Comparison of ENCODE assay signal across 27 cellular contexts in the genomic region with DNA sequence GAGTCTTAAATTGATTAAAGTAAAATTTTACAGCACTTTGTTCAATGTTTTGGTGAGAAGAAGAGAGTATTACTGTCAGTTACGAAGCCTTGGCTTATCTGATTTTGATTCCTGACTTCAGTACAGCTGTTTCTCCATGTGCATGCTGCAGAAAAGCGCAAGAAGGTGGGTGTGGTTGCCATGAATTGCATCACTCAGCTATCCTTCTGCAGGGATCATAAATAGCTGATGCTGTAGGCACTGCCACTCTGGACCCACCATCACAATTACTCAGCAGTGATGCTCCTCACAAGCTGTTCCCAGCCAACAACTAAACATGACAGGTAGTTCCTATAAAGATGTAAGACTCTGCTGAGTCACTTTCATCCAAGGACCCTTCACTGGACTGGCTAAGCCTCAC.
A peak's percentile ranks its signal among the peaks of the same experiment; 100 is the strongest.
DNase-seq lines count a peak whose midpoint lies in the region; ATAC-seq and TF ChIP-seq lines count a peak whose summit lies in the region.
"Had no signal": no experiment of that assay in that cellular context is flagged by ENCODE, and none has a peak within 500 bp of the region (broad histone marks: within the 10 kb centered on the region; RNA-seq: fewer than 3 reads in every experiment).

No MANE protein-coding gene starts in this region.

- CTCF ChIA-PET in A673 (lab: Charles Lee) (no interaction called here), HCT116 (lab: Charles Lee) (no interaction called here)

- H3K27ac ChIP-seq in A673 (ENCODE audit: low read depth, low read length, poor library complexity, severe bottlenecking) (no peak overlapping the region), HCT116 (ENCODE audit: low read depth, low read length) (no peak overlapping the region), upper lobe of left lung (no peak overlapping the region)
- H3K27ac ChIP-seq: BLaER1, heart right ventricle, psoas muscle, stomach, tibial nerve had no signal

- POLR2A ChIA-PET in A673 (lab: Charles Lee; ENCODE audit: low non-redundant PET) = no interaction called here
- POLR2A ChIA-PET in HCT116 (lab: Charles Lee) = no interaction called here

- H4K20me1 ChIP-seq in HCT116 (ENCODE audit: insufficient read depth) = no peaks in the 10 kb centered on the region
- H4K20me1 ChIP-seq: BLaER1 had no signal

- TF ChIP-seq POLR2A in HCT116 (IDR thresholded peaks at IDR 0.05; ENCODE audit: borderline replicate concordance, extremely low read depth, insufficient read depth, insufficient read length) (no peak), upper lobe of left lung (IDR thresholded peaks at IDR 0.05) (no peak)

- H3K9ac ChIP-seq in HCT116 (ENCODE audit: low read length) = no peak overlapping the region
- H3K9ac ChIP-seq: BLaER1 had no signal

- TF ChIP-seq EP300 in upper lobe of left lung (IDR thresholded peaks at IDR 0.05) = no peak

- no peak for TF ChIP-seq RAD21 in HCT116 (IDR thresholded peaks at IDR 0.05; ENCODE audit: low read depth)

- H3K4me1 ChIP-seq in A673 (ENCODE audit: insufficient read depth, low read length, poor library complexity, severe bottlenecking) (peaks cover 4% of the 10 kb centered on the region), HCT116 (ENCODE audit: control insufficient read depth in 1 of 2, insufficient read depth in 2 of 2, low read length in 2 of 2) (no peaks in the 10 kb centered on the region), upper lobe of left lung (no peaks in the 10 kb centered on the region)
- H3K4me1 ChIP-seq: BLaER1, HAP-1, heart right ventricle, psoas muscle, stomach, tibial nerve had no signal

- H3K36me3 ChIP-seq in A673 (ENCODE audit: insufficient read depth, low read length, poor library complexity, severe bottlenecking) = no peaks in the 10 kb centered on the region
- H3K36me3 ChIP-seq in HCT116 (ENCODE audit: control insufficient read depth in 1 of 2, insufficient read depth in 2 of 2, low read length in 2 of 2) = no peaks in the 10 kb centered on the region
- no peaks in the 10 kb centered on the region for H3K36me3 ChIP-seq in upper lobe of left lung
- H3K36me3 ChIP-seq: BLaER1, HAP-1, heart right ventricle, stomach, tibial nerve had no signal

- BruUV-seq in A673 (replicated peaks; lab: Mats Ljungman, UMichigan) (no TSS peak), HCT116 (replicated peaks; lab: Mats Ljungman, UMichigan) (no TSS peak)

- H3K27me3 ChIP-seq in A673 (replicated peaks; ENCODE audit: insufficient read depth, low read depth, low read length, poor library complexity) = no peaks in the 10 kb centered on the region
- no peaks in the 10 kb centered on the region for H3K27me3 ChIP-seq in HCT116 (ENCODE audit: insufficient read depth, low read length)
- H3K27me3 ChIP-seq in upper lobe of left lung = no peaks in the 10 kb centered on the region
- H3K27me3 ChIP-seq: BLaER1, heart right ventricle, stomach, tibial nerve had no signal

- H3K4me3 ChIP-seq in A673 (ENCODE audit: low read depth, low read length, poor library complexity, severe bottlenecking) (no peak overlapping the region), HCT116 (replicated peaks in 1 of 2; ENCODE audit: low read depth in 1 of 2, low read length in 2 of 2) (no peak overlapping the region), fibroblast of mammary gland (ENCODE audit: control insufficient read depth, low read depth, low read length) (no peak overlapping the region), upper lobe of left lung (no peak overlapping the region)
- H3K4me3 ChIP-seq: BLaER1, HAP-1, heart right ventricle, psoas muscle, stomach, tibial nerve had no signal

- intact Hi-C loops in A673 (cut with micrococcal nuclease; ENCODE audit: unreplicated experiment) = no loop called here
- intact Hi-C loops in HCT116 (cut with micrococcal nuclease) = no loop called here

- no peak overlapping the region for H3K4me2 ChIP-seq in HCT116 (ENCODE audit: low read length)
- H3K4me2 ChIP-seq: BLaER1 had no signal

- ATAC-seq in HCT116 (no peak), GM19324 (IDR thresholded peaks at IDR 0.05; ENCODE audit: low FRiP score, unreplicated experiment) (no peak), upper lobe of left lung (ENCODE audit: low FRiP score in 2 of 2) (no peak)
- ATAC-seq: activated CD8-positive, alpha-beta T cell treated with anti-CD3 and anti-CD28 coated beads, Interleukin-2, amount 10 ng/mL, durations not matched to agents 7 days and 5 days; heart right ventricle; psoas muscle had no signal

- H3K9me3 ChIP-seq in A673 (ENCODE audit: low read depth, low read length, poor library complexity, severe bottlenecking) = peaks cover 15% of the 10 kb centered on the region
- no peaks in the 10 kb centered on the region for H3K9me3 ChIP-seq in HCT116 (ENCODE audit: control insufficient read depth in 1 of 2, insufficient read depth in 1 of 2, low read depth in 1 of 2, low read length in 2 of 2)
- no peaks in the 10 kb centered on the region for H3K9me3 ChIP-seq in upper lobe of left lung
- H3K9me3 ChIP-seq: HAP-1 had no signal

- no peaks in the 10 kb centered on the region for H3K79me2 ChIP-seq in HCT116 (ENCODE audit: insufficient read depth, low read length)

- H3K9me2 ChIP-seq in HCT116 (ENCODE audit: insufficient read depth) = no peaks in the 10 kb centered on the region

- H2AFZ ChIP-seq in HCT116 (ENCODE audit: low read depth, low read length, poor library complexity, severe bottlenecking) = no peak overlapping the region

- TF ChIP-seq CTCF in A673 (conservative IDR thresholded peaks at IDR 0.05; ENCODE audit: low read depth, low read length) = no peak
- TF ChIP-seq CTCF in HCT116 (IDR thresholded peaks at IDR 0.05 in 2 of 3, conservative IDR thresholded peaks at IDR 0.05 in 1 of 3; ENCODE audit: borderline replicate concordance in 1 of 3, insufficient read depth in 1 of 3, low read depth in 2 of 3, low read length in 2 of 3) = no peak
- no peak for TF ChIP-seq CTCF in fibroblast of mammary gland (conservative IDR thresholded peaks at IDR 0.05; ENCODE audit: control insufficient read depth, insufficient read depth, low read depth, low read length)
- no peak for TF ChIP-seq CTCF in upper lobe of left lung (IDR thresholded peaks at IDR 0.05)

- RAD21 ChIA-PET in HCT116 (lab: Charles Lee; ENCODE audit: low non-redundant PET in 1 of 2, low total read pairs in 2 of 2, uncharacterized antibody in 2 of 2, unreplicated experiment in 2 of 2) = no interaction called here

- DNase-seq in A673 (ENCODE audit: low spot score) (peak; percentile 19), HCT116 (ENCODE audit: low read depth, low spot score) (no peak), SW480 (ENCODE audit: low spot score) (peak; percentile 35), fibroblast of mammary gland (ENCODE audit: low read depth) (peak; percentile 57), superior temporal gyrus (ENCODE audit: extremely low spot score) (no peak), NCI-H2107 treated with DMSO at 0.1 percent for 48 hours (lab: John Stamatoyannopoulos, UW; ENCODE audit: unreplicated experiment) (no peak), upper lobe of left lung (no peak)
- DNase-seq: activated CD4-positive, alpha-beta T cell treated with anti-CD3 and anti-CD28 coated beads for 1 hour; activated CD8-positive, alpha-beta T cell treated with anti-CD3 and anti-CD28 coated beads, Interleukin-2, amount 10 ng/mL, durations not matched to agents 7 days and 5 days; activated naive CD4-positive, alpha-beta T cell treated with Interleukin-2 at 50 U/mL for 16 hours; activated T-cell treated with anti-CD3 and anti-CD28 coated beads, Interleukin-2, amount 50 U/mL, for 48 hours; amniotic stem cell; COR-L47; DMS79 treated with DMSO at 0.1 percent for 48 hours; heart right ventricle; Kasumi-1; mesendoderm; NCI-H1417 treated with DMSO at 0.1 percent for 48 hours; NCI-H2107; NCI-H524 treated with DMSO at 0.1 percent for 48 hours; psoas muscle; stimulated activated CD8-positive, alpha-beta memory T cell treated with anti-CD3 and anti-CD28 coated beads, Interleukin-4, amount 100 ng/mL, for 48 hours; stomach had no signal

- WGBS in upper lobe of left lung, 2 donors = 51 to 86% methylated on average over 2 of the region's 2 CpGs

TF ChIP-seq in HCT116, 20 proteins besides CTCF, POLR2A, EP300 and RAD21:
- no peak for TF ChIP-seq YY1 (IDR thresholded peaks at IDR 0.05; ENCODE audit: extremely low read depth, insufficient replicate concordance, low read depth, low read length)
- peak; percentile 62 for TF ChIP-seq CEBPB (IDR thresholded peaks at IDR 0.05; ENCODE audit: low read depth)
- TF ChIP-seq ELF1 (IDR thresholded peaks at IDR 0.05; ENCODE audit: borderline replicate concordance, low read depth) = no peak
- no peak for TF ChIP-seq ZNF274 (IDR thresholded peaks at IDR 0.05; ENCODE audit: low read depth, low read length)

Comparison
In these comparisons a context has a peak if more than half of its experiments do, and no peak if none do; other contexts are left out.
1. DNase-seq: peak in A673 (single experiment), SW480 (single experiment) and fibroblast of mammary gland (single experiment); none in HCT116 (single experiment), superior temporal gyrus (single experiment), NCI-H2107 treated with DMSO at 0.1 percent for 48 hours (single experiment) and upper lobe of left lung (0 of 2).